1 cellular context compared by ENCODE assay signal in the genomic region with DNA sequence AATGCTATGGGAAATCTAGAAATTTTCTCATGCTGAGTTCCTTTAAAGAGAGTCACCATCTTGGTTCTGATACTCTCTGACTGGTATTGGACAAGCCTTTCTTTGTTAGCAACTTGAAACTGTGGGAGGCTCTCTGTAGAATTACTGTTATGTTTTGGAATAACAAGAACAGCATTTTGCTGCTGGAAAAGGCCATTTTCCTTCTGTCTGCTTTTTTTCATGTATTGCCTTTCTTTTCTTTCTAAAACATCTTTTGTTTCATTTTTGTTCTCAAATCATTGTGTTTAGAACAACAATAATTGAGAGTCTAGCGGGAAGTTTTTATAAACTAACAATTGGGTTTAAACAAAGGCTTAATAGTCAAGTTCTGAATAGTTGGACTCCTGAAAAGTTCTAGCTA.
TF ChIP-seq lines count a peak whose summit lies in the region.

No MANE protein-coding gene starts in this region.

TF ChIP-seq in SK-N-SH, 30 proteins besides CTCF, POLR2A, EP300 and RAD21 (continued from another document):
- TF ChIP-seq NFIC (IDR thresholded peaks at IDR 0.05; ENCODE audit: borderline replicate concordance) = no peak
- TF ChIP-seq FOXJ3 (CRISPR knock-in tag; IDR thresholded peaks at IDR 0.05) = no peak
- TF ChIP-seq JUND (IDR thresholded peaks at IDR 0.05) = no peak
- no peak for TF ChIP-seq TAF1 (IDR thresholded peaks at IDR 0.05; ENCODE audit: borderline replicate concordance, low read depth, low read length)
- TF ChIP-seq, protein P1, sequence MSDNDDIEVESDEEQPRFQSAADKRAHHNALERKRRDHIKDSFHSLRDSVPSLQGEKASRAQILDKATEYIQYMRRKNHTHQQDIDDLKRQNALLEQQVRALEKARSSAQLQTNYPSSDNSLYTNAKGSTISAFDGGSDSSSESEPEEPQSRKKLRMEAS (IDR thresholded peaks at IDR 0.05; ENCODE audit: low read depth) = no peak
- no peak for TF ChIP-seq EZH2phosphoT487 (IDR thresholded peaks at IDR 0.05; ENCODE audit: borderline replicate concordance, low read depth)
- TF ChIP-seq, protein P2, sequence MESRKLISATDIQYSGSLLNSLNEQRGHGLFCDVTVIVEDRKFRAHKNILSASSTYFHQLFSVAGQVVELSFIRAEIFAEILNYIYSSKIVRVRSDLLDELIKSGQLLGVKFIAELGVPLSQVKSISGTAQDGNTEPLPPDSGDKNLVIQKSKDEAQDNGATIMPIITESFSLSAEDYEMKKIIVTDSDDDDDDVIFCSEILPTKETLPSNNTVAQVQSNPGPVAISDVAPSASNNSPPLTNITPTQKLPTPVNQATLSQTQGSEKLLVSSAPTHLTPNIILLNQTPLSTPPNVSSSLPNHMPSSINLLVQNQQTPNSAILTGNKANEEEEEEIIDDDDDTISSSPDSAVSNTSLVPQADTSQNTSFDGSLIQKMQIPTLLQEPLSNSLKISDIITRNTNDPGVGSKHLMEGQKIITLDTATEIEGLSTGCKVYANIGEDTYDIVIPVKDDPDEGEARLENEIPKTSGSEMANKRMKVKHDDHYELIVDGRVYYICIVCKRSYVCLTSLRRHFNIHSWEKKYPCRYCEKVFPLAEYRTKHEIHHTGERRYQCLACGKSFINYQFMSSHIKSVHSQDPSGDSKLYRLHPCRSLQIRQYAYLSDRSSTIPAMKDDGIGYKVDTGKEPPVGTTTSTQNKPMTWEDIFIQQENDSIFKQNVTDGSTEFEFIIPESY (IDR thresholded peaks at IDR 0.05; ENCODE audit: borderline replicate concordance, low read depth) = no peak
- no peak for TF ChIP-seq TEAD4 (IDR thresholded peaks at IDR 0.05; ENCODE audit: borderline replicate concordance, insufficient read depth)
- TF ChIP-seq POLR2AphosphoS5 (IDR thresholded peaks at IDR 0.05; ENCODE audit: low read depth, low read length) = no peak
- TF ChIP-seq, protein P3, sequence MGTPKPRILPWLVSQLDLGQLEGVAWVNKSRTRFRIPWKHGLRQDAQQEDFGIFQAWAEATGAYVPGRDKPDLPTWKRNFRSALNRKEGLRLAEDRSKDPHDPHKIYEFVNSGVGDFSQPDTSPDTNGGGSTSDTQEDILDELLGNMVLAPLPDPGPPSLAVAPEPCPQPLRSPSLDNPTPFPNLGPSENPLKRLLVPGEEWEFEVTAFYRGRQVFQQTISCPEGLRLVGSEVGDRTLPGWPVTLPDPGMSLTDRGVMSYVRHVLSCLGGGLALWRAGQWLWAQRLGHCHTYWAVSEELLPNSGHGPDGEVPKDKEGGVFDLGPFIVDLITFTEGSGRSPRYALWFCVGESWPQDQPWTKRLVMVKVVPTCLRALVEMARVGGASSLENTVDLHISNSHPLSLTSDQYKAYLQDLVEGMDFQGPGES (IDR thresholded peaks at IDR 0.05; ENCODE audit: low read depth, low read length) = no peak
TF ChIP-seq in SK-N-SH: peak in this region for 0.
